In the genomic region with DNA sequence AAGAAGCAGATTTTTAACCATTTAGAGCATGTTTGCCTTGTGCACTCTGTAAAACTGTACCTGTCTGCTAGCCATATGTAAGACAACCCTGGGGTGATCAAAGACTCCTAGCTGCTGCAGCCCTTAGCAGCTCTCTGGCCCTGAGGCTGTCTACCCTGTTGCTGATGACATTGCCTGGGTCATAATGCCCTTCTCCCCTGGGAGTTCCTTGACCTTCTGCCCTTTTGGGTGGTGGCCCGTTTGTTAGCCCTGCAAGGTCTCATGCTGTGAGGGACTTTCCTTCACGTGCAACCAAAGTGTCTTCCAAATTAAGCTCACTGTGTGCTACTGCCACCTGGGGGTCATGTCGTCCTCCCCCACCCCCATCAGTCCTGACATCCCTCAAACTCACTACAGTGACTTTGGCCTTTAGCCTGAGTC, we compare ENCODE assay signal across 1 cellular context.
TF ChIP-seq lines count a peak whose summit lies in the region.

No MANE protein-coding gene starts in this region.

TF ChIP-seq in GM23338, 12 proteins besides CTCF, POLR2A, EP300 and RAD21 (continued from another document):
- TF ChIP-seq, protein P1, sequence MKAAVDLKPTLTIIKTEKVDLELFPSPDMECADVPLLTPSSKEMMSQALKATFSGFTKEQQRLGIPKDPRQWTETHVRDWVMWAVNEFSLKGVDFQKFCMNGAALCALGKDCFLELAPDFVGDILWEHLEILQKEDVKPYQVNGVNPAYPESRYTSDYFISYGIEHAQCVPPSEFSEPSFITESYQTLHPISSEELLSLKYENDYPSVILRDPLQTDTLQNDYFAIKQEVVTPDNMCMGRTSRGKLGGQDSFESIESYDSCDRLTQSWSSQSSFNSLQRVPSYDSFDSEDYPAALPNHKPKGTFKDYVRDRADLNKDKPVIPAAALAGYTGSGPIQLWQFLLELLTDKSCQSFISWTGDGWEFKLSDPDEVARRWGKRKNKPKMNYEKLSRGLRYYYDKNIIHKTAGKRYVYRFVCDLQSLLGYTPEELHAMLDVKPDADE (IDR thresholded peaks at IDR 0.05) = no peak
- TF ChIP-seq CREB1 (CRISPR knock-in tag; IDR thresholded peaks at IDR 0.05; ENCODE audit: low read depth) (0 out of 2 replicates have a peak, but pooled peaks have one; percentile 48), NANOG (IDR thresholded peaks at IDR 0.05; ENCODE audit: borderline replicate concordance) (peak; percentile 45; the same call in 1 of the 2 replicates), EZH2phosphoT487 (IDR thresholded peaks at IDR 0.05; ENCODE audit: unreplicated experiment) (no peak)
